ENCODE assay signal across 35 cellular contexts in the genomic region with DNA sequence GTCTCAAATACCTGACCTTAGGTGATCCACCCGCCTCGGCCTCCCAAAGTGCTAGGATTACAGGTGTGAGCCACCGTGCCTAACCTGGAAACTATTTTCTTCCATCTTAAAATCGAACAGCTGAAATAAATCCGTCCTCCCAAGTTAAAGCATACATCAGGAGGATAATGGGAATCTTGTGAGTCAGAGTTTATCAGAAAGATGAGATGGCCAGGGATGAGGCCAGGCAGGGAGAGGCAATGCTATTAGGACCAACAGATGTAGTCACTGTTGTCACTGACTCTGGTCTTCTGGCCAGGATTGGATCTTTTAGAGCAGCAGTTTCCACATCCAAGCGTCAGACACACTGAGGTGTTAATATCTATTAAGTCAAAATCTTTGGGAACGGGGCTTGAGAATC.
"Had no signal": no experiment of that assay in that cellular context is flagged by ENCODE, and none has a peak within 500 bp of the region (broad histone marks: within the 10 kb centered on the region; RNA-seq: fewer than 3 reads in every experiment).

No MANE protein-coding gene starts in this region.

- H3K36me3 ChIP-seq: adrenal gland, breast epithelium, cardiac muscle cell, gastrocnemius medialis, heart left ventricle had no signal

- H3K4me1 ChIP-seq: breast epithelium, foreskin keratinocyte, gastrocnemius medialis had no signal

- ATAC-seq: activated naive CD8-positive, alpha-beta T cell treated with anti-CD3 and anti-CD28 coated beads, Interleukin-2, amount 50 U/mL, for 24 hours; activated T-cell treated with anti-CD3 and anti-CD28 coated beads, Interleukin-2, amount 50 U/mL, for 4 hours; activated T-helper 17 cell treated with anti-CD3 and anti-CD28 coated beads, Interleukin-2, amount 50 U/mL, for 72 hours; esophagus mucosa; foreskin keratinocyte; gastrocnemius medialis; heart left ventricle; T-helper 17 cell had no signal

- H3K27ac Mint-ChIP-seq: activated CD4-positive, alpha-beta memory T cell treated with anti-CD3 and anti-CD28 coated beads, Interleukin-2, amount 10 ng/mL, durations not matched to agents 7 days and 5 days; activated CD4-positive, alpha-beta T cell treated with anti-CD3 and anti-CD28 coated beads, Interleukin-2, amount 10 ng/mL, durations not matched to agents 7 days and 5 days; activated naive CD4-positive, alpha-beta T cell treated with anti-CD3 and anti-CD28 coated beads, Interleukin-2, amount 50 U/mL, for 24 hours; activated naive CD8-positive, alpha-beta T cell treated with anti-CD3 and anti-CD28 coated beads for 36 hours; activated naive CD8-positive, alpha-beta T cell treated with anti-CD3 and anti-CD28 coated beads, Interleukin-2, amount 50 U/mL, for 24 hours; activated T-helper 17 cell treated with anti-CD3 and anti-CD28 coated beads, Interleukin-2, amount 50 U/mL, for 72 hours; dendritic cell treated with granulocyte-macrophage colony-stimulating factor and Interleukin-4, amounts not matched to agents 40 ng/mL and 50 ng/mL, for 4 days; endodermal cell; T-helper 17 cell; T-helper 2 cell treated with Interferon-gamma antibody and Interleukin-4, amounts not matched to agents 5 μg/mL and 100 μg/mL, for 36 hours had no signal

- H3K36me3 Mint-ChIP-seq: activated naive CD4-positive, alpha-beta T cell treated with anti-CD3 and anti-CD28 coated beads, Interleukin-2, amount 50 U/mL, for 24 hours; activated naive CD8-positive, alpha-beta T cell treated with anti-CD3 and anti-CD28 coated beads for 36 hours; brain had no signal

- H3K27ac ChIP-seq: adrenal gland, breast epithelium, cardiac muscle cell, coronary artery, dorsolateral prefrontal cortex, foreskin keratinocyte, gastrocnemius medialis had no signal

- H3K4me3 ChIP-seq: adrenal gland, breast epithelium, cardiac muscle cell, coronary artery, dorsolateral prefrontal cortex, gastrocnemius medialis, heart left ventricle had no signal

- DNase-seq: activated CD4-positive, alpha-beta memory T cell treated with anti-CD3 and anti-CD28 coated beads, Interleukin-2, amount 10 ng/mL, durations not matched to agents 7 days and 5 days; activated CD4-positive, alpha-beta T cell treated with anti-CD3 and anti-CD28 coated beads for 1 hour; activated CD4-positive, alpha-beta T cell treated with anti-CD3 and anti-CD28 coated beads for 4 hours; activated CD4-positive, alpha-beta T cell treated with anti-CD3 and anti-CD28 coated beads, Interleukin-2, amount 10 ng/mL, durations not matched to agents 7 days and 5 days; activated CD4-positive, alpha-beta T cell treated with anti-CD3 and anti-CD28 coated beads, Interleukin-2, amount 50 U/mL, for 4 hours; activated CD4-positive, CD25-positive, alpha-beta regulatory T cell; activated effector memory CD4-positive, alpha-beta T cell treated with Interleukin-2 at 50 U/mL for 16 hours; activated gamma-delta T cell treated with Interleukin-2 at 50 U/mL for 16 hours; activated naive CD4-positive, alpha-beta T cell treated with Interleukin-2 at 50 U/mL for 16 hours; activated naive CD8-positive, alpha-beta T cell treated with anti-CD3 and anti-CD28 coated beads for 36 hours; activated naive CD8-positive, alpha-beta T cell treated with anti-CD3 and anti-CD28 coated beads, Interleukin-2, amount 50 U/mL, for 24 hours; activated T-cell treated with anti-CD3 and anti-CD28 coated beads, Interleukin-2, amount 50 U/mL, for 4 hours; adrenal gland; amygdala; aorta; dorsolateral prefrontal cortex; effector memory CD4-positive, alpha-beta T cell; endodermal cell; foreskin keratinocyte; gastrocnemius medialis; glutamatergic neuron; heart left ventricle; T-helper 1 cell; T-helper 17 cell; T1000 had no signal

- H3K4me3 Mint-ChIP-seq: activated CD4-positive, alpha-beta memory T cell treated with anti-CD3 and anti-CD28 coated beads, Interleukin-2, amount 10 ng/mL, durations not matched to agents 7 days and 5 days; activated CD4-positive, alpha-beta T cell treated with anti-CD3 and anti-CD28 coated beads, Interleukin-2, amount 10 ng/mL, durations not matched to agents 7 days and 5 days; activated naive CD4-positive, alpha-beta T cell treated with anti-CD3 and anti-CD28 coated beads, Interleukin-2, amount 50 U/mL, for 24 hours; activated naive CD8-positive, alpha-beta T cell treated with anti-CD3 and anti-CD28 coated beads for 36 hours; activated naive CD8-positive, alpha-beta T cell treated with anti-CD3 and anti-CD28 coated beads, Interleukin-2, amount 50 U/mL, for 24 hours; activated T-cell treated with anti-CD3 and anti-CD28 coated beads, Interleukin-2, amount 50 U/mL, for 4 hours; activated T-helper 17 cell treated with anti-CD3 and anti-CD28 coated beads, Interleukin-2, amount 50 U/mL, for 72 hours; brain; central memory CD8-positive, alpha-beta T cell; dendritic cell treated with granulocyte-macrophage colony-stimulating factor and Interleukin-4, amounts not matched to agents 40 ng/mL and 50 ng/mL, for 4 days; endodermal cell; T-helper 17 cell; T-helper 2 cell treated with Interferon-gamma antibody and Interleukin-4, amounts not matched to agents 5 μg/mL and 100 μg/mL, for 36 hours had no signal

- H3K9me3 ChIP-seq: adrenal gland, breast epithelium, gastrocnemius medialis, heart left ventricle had no signal

- H3K4me1 Mint-ChIP-seq: activated CD4-positive, alpha-beta memory T cell treated with anti-CD3 and anti-CD28 coated beads, Interleukin-2, amount 10 ng/mL, durations not matched to agents 7 days and 5 days; activated CD4-positive, alpha-beta T cell treated with anti-CD3 and anti-CD28 coated beads, Interleukin-2, amount 10 ng/mL, durations not matched to agents 7 days and 5 days; activated naive CD4-positive, alpha-beta T cell treated with anti-CD3 and anti-CD28 coated beads, Interleukin-2, amount 50 U/mL, for 24 hours; activated T-helper 17 cell treated with anti-CD3 and anti-CD28 coated beads, Interleukin-2, amount 50 U/mL, for 72 hours; central memory CD8-positive, alpha-beta T cell; T-helper 17 cell had no signal

- H3K9me3 Mint-ChIP-seq: activated CD4-positive, alpha-beta memory T cell treated with anti-CD3 and anti-CD28 coated beads, Interleukin-2, amount 10 ng/mL, durations not matched to agents 7 days and 5 days; activated CD4-positive, alpha-beta T cell treated with anti-CD3 and anti-CD28 coated beads, Interleukin-2, amount 10 ng/mL, durations not matched to agents 7 days and 5 days; activated naive CD4-positive, alpha-beta T cell treated with anti-CD3 and anti-CD28 coated beads, Interleukin-2, amount 50 U/mL, for 24 hours; activated naive CD8-positive, alpha-beta T cell treated with anti-CD3 and anti-CD28 coated beads for 36 hours; activated naive CD8-positive, alpha-beta T cell treated with anti-CD3 and anti-CD28 coated beads, Interleukin-2, amount 50 U/mL, for 24 hours; activated T-cell treated with anti-CD3 and anti-CD28 coated beads, Interleukin-2, amount 50 U/mL, for 4 hours; activated T-helper 17 cell treated with anti-CD3 and anti-CD28 coated beads, Interleukin-2, amount 50 U/mL, for 72 hours; brain; central memory CD8-positive, alpha-beta T cell; dendritic cell treated with granulocyte-macrophage colony-stimulating factor and Interleukin-4, amounts not matched to agents 40 ng/mL and 50 ng/mL, for 4 days; endodermal cell; T-helper 2 cell treated with Interferon-gamma antibody and Interleukin-4, amounts not matched to agents 5 μg/mL and 100 μg/mL, for 36 hours had no signal

- H3K27me3 ChIP-seq: adrenal gland, breast epithelium, dorsolateral prefrontal cortex, foreskin keratinocyte, gastrocnemius medialis, heart left ventricle had no signal

- H3K27me3 Mint-ChIP-seq: activated CD4-positive, alpha-beta T cell treated with anti-CD3 and anti-CD28 coated beads, Interleukin-2, amount 10 ng/mL, durations not matched to agents 7 days and 5 days; activated naive CD4-positive, alpha-beta T cell treated with anti-CD3 and anti-CD28 coated beads, Interleukin-2, amount 50 U/mL, for 24 hours; activated naive CD8-positive, alpha-beta T cell treated with anti-CD3 and anti-CD28 coated beads for 36 hours; activated T-helper 17 cell treated with anti-CD3 and anti-CD28 coated beads, Interleukin-2, amount 50 U/mL, for 72 hours had no signal
